8 cellular contexts compared by ENCODE assay signal in the genomic region with DNA sequence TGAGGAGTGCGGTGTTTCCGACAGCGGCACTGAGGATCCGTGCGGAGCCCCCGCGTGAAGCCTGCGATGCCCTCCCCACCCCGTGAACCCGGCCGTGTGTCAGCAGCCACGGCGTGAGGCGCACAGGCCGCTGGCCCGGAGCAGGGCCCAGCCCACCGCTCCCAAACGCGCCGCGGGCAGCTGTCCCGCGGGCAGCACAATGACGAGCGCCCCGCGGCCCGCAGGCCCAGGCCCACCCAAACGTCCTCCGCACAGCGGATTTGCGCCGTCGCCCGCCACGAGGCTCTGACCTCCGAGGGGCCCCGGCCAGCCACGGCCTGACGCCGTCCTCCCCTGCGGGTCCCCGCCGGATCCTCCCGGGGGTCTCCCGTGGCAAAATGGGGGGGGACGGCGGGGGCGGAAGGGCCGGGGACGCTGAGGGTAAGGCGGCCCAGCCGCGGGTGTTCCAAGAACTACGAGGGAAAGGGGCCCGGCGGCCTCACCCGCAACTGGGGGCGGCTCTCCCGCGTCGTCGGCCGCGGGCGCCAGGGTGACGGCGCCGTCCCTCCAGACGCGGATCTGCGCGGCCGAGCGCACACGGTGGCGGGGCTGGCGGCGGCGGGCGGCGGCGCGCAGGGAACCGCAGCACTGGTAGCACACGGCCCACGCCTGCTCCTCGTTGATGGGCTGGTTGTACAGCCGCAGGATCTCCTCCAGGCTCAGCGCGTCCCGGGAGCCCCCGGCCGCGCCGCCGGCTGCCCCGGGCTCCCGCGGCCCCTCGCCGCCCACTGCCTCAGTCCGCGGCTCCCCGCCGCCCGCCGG. TPM values are rescaled to one million over a fixed set of nuclear protein-coding genes. Genes with fewer than 3 reads are reported as not detected.
DNase-seq lines count a peak whose midpoint lies in the region; ATAC-seq and TF ChIP-seq lines count a peak whose summit lies in the region.

No MANE protein-coding gene starts in this region.

- peak overlapping the region; percentile 53 for H3K4me2 ChIP-seq in DOHH2 (ENCODE audit: low read length)

- H3F3A ChIP-seq in DOHH2 (ENCODE audit: control insufficient read depth, insufficient read depth), result peaks cover 10% of the 10 kb centered on the region; the same call in 1 of the 2 replicates

- peaks cover 7 to 11% (median 10%) of the 10 kb centered on the region in 3 donors for H3K4me1 Mint-ChIP-seq in naive B cell

- H3K9me2 ChIP-seq in DOHH2 (replicated peaks; ENCODE audit: control insufficient read depth, low read length), result no peaks in the 10 kb centered on the region

- H3K79me2 ChIP-seq in DOHH2 (ENCODE audit: control insufficient read depth, low read length), result no peaks in the 10 kb centered on the region

- H3K9me3 Mint-ChIP-seq in naive B cell, result no peaks in the 10 kb centered on the region

- H3K9me3 ChIP-seq in DOHH2 (ENCODE audit: control insufficient read depth, insufficient read depth, low read length) (no peaks in the 10 kb centered on the region), HUES6 (ENCODE audit: control insufficient read depth, insufficient read depth, low read depth, low read length) (no peaks in the 10 kb centered on the region), esophagus squamous epithelium (no peaks in the 10 kb centered on the region), upper lobe of left lung (no peaks in the 10 kb centered on the region)

- TF ChIP-seq EP300 in upper lobe of left lung (IDR thresholded peaks at IDR 0.05), result no peak

- no peaks in the 10 kb centered on the region for H3K36me3 Mint-ChIP-seq in naive B cell

- no peaks in the 10 kb centered on the region for H3K36me3 ChIP-seq in DOHH2 (ENCODE audit: control insufficient read depth, low read length)
- H3K36me3 ChIP-seq in HUES6 (ENCODE audit: control insufficient read depth, insufficient read depth, low read length), result peaks cover 4% of the 10 kb centered on the region; the same call in 1 of the 2 replicates
- peaks cover 0 to 10% (median 0%) of the 10 kb centered on the region in 3 donors for H3K36me3 ChIP-seq in esophagus squamous epithelium
- H3K36me3 ChIP-seq in upper lobe of left lung, result no peaks in the 10 kb centered on the region

- 0% methylated on average over 8 of the region's 108 CpGs; no CpG with 5 or more reads in 1 of the 2 donors for WGBS in esophagus squamous epithelium, 2 donors
- 0% methylated on average over 3 to 22 of the region's 108 CpGs for WGBS in upper lobe of left lung, 2 donors

- ATAC-seq in GM21381 (IDR thresholded peaks at IDR 0.05; ENCODE audit: unreplicated experiment) (peak; percentile 37), naive B cell (ENCODE audit: low read depth in 2 of 2) (peak; percentile 61 to 69), upper lobe of left lung (ENCODE audit: low FRiP score in 2 of 2) (peak; percentile 68 to 84), GM18870 (IDR thresholded peaks at IDR 0.05; ENCODE audit: unreplicated experiment) (no peak)

- intact Hi-C loops in esophagus squamous epithelium (cut with DNase I), result loop anchor here (5.0 kb wide), 1 partner anchor 265 kb away; no protein-coding TSS in a partner anchor

- peaks cover 3% of the 10 kb centered on the region; the same call in 1 of the 2 replicates for H4K20me1 ChIP-seq in DOHH2 (ENCODE audit: control insufficient read depth, insufficient read depth, low read depth, low read length)

- H3K4me3 ChIP-seq in DOHH2 (ENCODE audit: low read length) (peak overlapping the region; percentile 68), HUES6 (ENCODE audit: low read depth, low read length) (peak overlapping the region; percentile 66), esophagus squamous epithelium (peak overlapping the region; percentile 56 to 96 (median 89)), upper lobe of left lung (peak overlapping the region; percentile 81 to 93 (median 86))

- TF ChIP-seq CTCF in DOHH2 (IDR thresholded peaks at IDR 0.05; ENCODE audit: low read depth, low read length, poor library complexity, severe bottlenecking), result no peak
- no peak for TF ChIP-seq CTCF in esophagus squamous epithelium (IDR thresholded peaks at IDR 0.05)
- no peak for TF ChIP-seq CTCF in upper lobe of left lung (IDR thresholded peaks at IDR 0.05)

- no peak overlapping the region for H3K27ac Mint-ChIP-seq in naive B cell

- H3K27me3 ChIP-seq in DOHH2 (ENCODE audit: control insufficient read depth, low read length) (peaks cover 40% of the 10 kb centered on the region), HUES6 (ENCODE audit: control insufficient read depth, insufficient read depth, low read length) (peaks cover 14% of the 10 kb centered on the region), esophagus squamous epithelium (no peaks in the 10 kb centered on the region), upper lobe of left lung (no peaks in the 10 kb centered on the region)

- TF ChIP-seq POLR2A in esophagus squamous epithelium (IDR thresholded peaks at IDR 0.05) (peak in 1 of 4 donors; percentile 42), upper lobe of left lung (IDR thresholded peaks at IDR 0.05) (peak in 2 of 4 donors; percentile 28 to 59)

- peaks cover 29 to 39% (median 35%) of the 10 kb centered on the region in 3 donors for H3K27me3 Mint-ChIP-seq in naive B cell

- H3K4me1 ChIP-seq in DOHH2 (ENCODE audit: control insufficient read depth, low read length), result no peaks in the 10 kb centered on the region; the same call in none of the 2 replicates
- peaks cover 24% of the 10 kb centered on the region for H3K4me1 ChIP-seq in HUES6 (ENCODE audit: control insufficient read depth, insufficient read depth, low read length)
- H3K4me1 ChIP-seq in esophagus squamous epithelium, result peaks cover 0 to 45% (median 15%) of the 10 kb centered on the region in 3 donors
- H3K4me1 ChIP-seq in upper lobe of left lung, result peaks cover 24 to 40% (median 31%) of the 10 kb centered on the region in 4 donors

- H3K4me3 Mint-ChIP-seq in naive B cell, result peak overlapping the region; percentile 56 to 91 (median 82)

- H3K9ac ChIP-seq in HUES6 (ENCODE audit: low read length), result peak overlapping the region; percentile 70

- no peak overlapping the region for H3K27ac ChIP-seq in DOHH2 (ENCODE audit: low read depth, low read length)
- no peak overlapping the region; the same call in 1 of the 2 replicates for H3K27ac ChIP-seq in HUES6 (ENCODE audit: low read depth, low read length)
- H3K27ac ChIP-seq in esophagus squamous epithelium, result peak overlapping the region; percentile 83 to 97 (median 90)
- peak overlapping the region; percentile 93 to 98 (median 96) for H3K27ac ChIP-seq in upper lobe of left lung

- peak; percentile 22 for DNase-seq in activated CD8-positive, alpha-beta memory T cell treated with anti-CD3 and anti-CD28 coated beads, Interleukin-2, amount 50 U/mL, for 4 hours
- no peak for DNase-seq in esophagus squamous epithelium (lab: John Stamatoyannopoulos, UW)
- peak; percentile 14 for DNase-seq in naive B cell
- peak; percentile 42 to 91 for DNase-seq in upper lobe of left lung

RNA-seq across cellular contexts. Expression of gene SPIRE1, which starts 0.7 kb away (rescaled TPM):
- total RNA-seq in esophagus squamous epithelium (10 to 100 TPM in 3 of 4 donors, 1 to 10 TPM in 1; 1.9 to 25.3 (median 13.4) TPM), upper lobe of left lung (10 to 100 TPM; 33.9 to 76.7 (median 59.6) TPM)
- not detected for polyA plus RNA-seq in naive B cell (ENCODE audit: low read depth in 6 of 6)

RNA-seq across cellular contexts. Expression of gene CEP76, which starts 45.3 kb away (rescaled TPM):
- total RNA-seq in esophagus squamous epithelium, result 10 to 100 TPM; 10.7 to 13.6 (median 11.6) TPM
- 1 to 10 TPM; 5.8 to 7.5 (median 6.8) TPM for polyA plus RNA-seq in naive B cell (ENCODE audit: low read depth in 6 of 6)
- total RNA-seq in upper lobe of left lung, result 10 to 100 TPM in 1 of 6 donors, 1 to 10 TPM in 5; 3.9 to 18.9 (median 5.4) TPM

RNA-seq across cellular contexts. Expression of gene PSMG2, which starts 45.6 kb away (rescaled TPM):
- total RNA-seq in esophagus squamous epithelium (10 to 100 TPM; 41.6 to 89.9 (median 71.2) TPM), upper lobe of left lung (10 to 100 TPM; 28.0 to 84.0 (median 62.6) TPM)
- polyA plus RNA-seq in naive B cell (ENCODE audit: low read depth in 6 of 6), result 100 to 1,000 TPM in 3 of 6 donors, 10 to 100 TPM in 3; 62.4 to 124 (median 102) TPM

Comparison
In these comparisons a context has a peak if more than half of its experiments do, and no peak if none do; other contexts are left out.
1. H3K27ac ChIP-seq: peak in esophagus squamous epithelium (4 of 4) and upper lobe of left lung (4 of 4); none in DOHH2 (single experiment) and HUES6 (single experiment).
2. Peak in every context shown above with its lines, with median percentiles within 50 percentile points of each other: H3K4me3 ChIP-seq.